Comparison of ENCODE assay signal across 33 cellular contexts in genomic region chr15:36845270-36845669, GRCh38.
"Had no signal": no experiment of that assay in that cellular context is flagged by ENCODE, and none has a peak within 500 bp of the region (broad histone marks: within the 10 kb centered on the region; RNA-seq: fewer than 3 reads in every experiment).

No MANE protein-coding gene starts in this region.

- H3K4me1 ChIP-seq: ascending aorta, Peyer's patch, SJSA1 had no signal

- H3K36me3 Mint-ChIP-seq: activated naive CD4-positive, alpha-beta T cell treated with anti-CD3 and anti-CD28 coated beads, Interleukin-2, amount 50 U/mL, for 24 hours; activated naive CD8-positive, alpha-beta T cell treated with anti-CD3 and anti-CD28 coated beads, Interleukin-2, amount 10 ng/mL, durations not matched to agents 7 days and 5 days; WTC11 had no signal

- H3K27me3 ChIP-seq: ascending aorta, cardiac muscle cell, Peyer's patch, SJSA1 had no signal

- H3K9me2 ChIP-seq: SK-N-SH had no signal

- H3K4me2 ChIP-seq: KMS-11, SK-N-SH had no signal

- H3K27ac Mint-ChIP-seq: activated CD4-positive, alpha-beta T cell treated with anti-CD3 and anti-CD28 coated beads for 36 hours; activated CD4-positive, alpha-beta T cell treated with anti-CD3 and anti-CD28 coated beads, Interleukin-2, amount 10 ng/mL, durations not matched to agents 7 days and 5 days; activated CD8-positive, alpha-beta T cell treated with anti-CD3 and anti-CD28 coated beads, Interleukin-2, amount 10 ng/mL, durations not matched to agents 7 days and 5 days; activated naive CD4-positive, alpha-beta T cell treated with anti-CD3 and anti-CD28 coated beads, Interleukin-2, amount 50 U/mL, for 24 hours; activated naive CD8-positive, alpha-beta T cell treated with anti-CD3 and anti-CD28 coated beads, Interleukin-2, amount 10 ng/mL, durations not matched to agents 7 days and 5 days; activated T-cell treated with anti-CD3 and anti-CD28 coated beads, Interleukin-2, amount 50 U/mL, for 24 hours; activated T-helper 2 cell treated with anti-CD3 and anti-CD28 coated beads, Interferon-gamma antibody, Interleukin-2, Interleukin-4, amounts not matched to agents 10 μg/mL and 5 μg/mL and 100 μg/mL, durations not matched to agents 14 hours and 24 hours and 36 hours; T-helper 1 cell treated with Interleukin-12 subunit alpha and Interleukin-12 subunit beta and Interleukin-4 antibody, amounts not matched to agents 30 μg/mL and 1 μg/mL, for 36 hours; T-helper 2 cell treated with Interferon-gamma antibody and Interleukin-4, amounts not matched to agents 5 μg/mL and 100 μg/mL, for 36 hours; WTC11 had no signal

- H3K4me3 Mint-ChIP-seq: activated CD4-positive, alpha-beta T cell treated with anti-CD3 and anti-CD28 coated beads for 36 hours; activated CD4-positive, alpha-beta T cell treated with anti-CD3 and anti-CD28 coated beads, Interleukin-2, amount 10 ng/mL, durations not matched to agents 7 days and 5 days; activated CD8-positive, alpha-beta T cell treated with anti-CD3 and anti-CD28 coated beads, Interleukin-2, amount 10 ng/mL, durations not matched to agents 7 days and 5 days; activated naive CD4-positive, alpha-beta T cell treated with anti-CD3 and anti-CD28 coated beads, Interleukin-2, amount 50 U/mL, for 24 hours; activated naive CD8-positive, alpha-beta T cell treated with anti-CD3 and anti-CD28 coated beads, Interleukin-2, amount 10 ng/mL, durations not matched to agents 7 days and 5 days; activated T-cell treated with anti-CD3 and anti-CD28 coated beads, Interleukin-2, amount 50 U/mL, for 24 hours; central memory CD8-positive, alpha-beta T cell; T-helper 1 cell treated with Interleukin-12 subunit alpha and Interleukin-12 subunit beta and Interleukin-4 antibody, amounts not matched to agents 30 μg/mL and 1 μg/mL, for 36 hours; T-helper 2 cell treated with Interferon-gamma antibody and Interleukin-4, amounts not matched to agents 5 μg/mL and 100 μg/mL, for 36 hours; WTC11 had no signal

- H3K9me3 ChIP-seq: ascending aorta, Peyer's patch, SJSA1, SK-N-SH had no signal

- H3K36me3 ChIP-seq: ascending aorta, cardiac muscle cell, Peyer's patch, SJSA1 had no signal

- ATAC-seq: activated CD4-positive, alpha-beta T cell treated with anti-CD3 and anti-CD28 coated beads for 36 hours; activated CD4-positive, CD25-positive, alpha-beta regulatory T cell treated with anti-CD3 and anti-CD28 coated beads, Interleukin-2, amount 50 U/mL, for 24 hours; activated CD8-positive, alpha-beta T cell treated with anti-CD3 and anti-CD28 coated beads, Interleukin-2, amount 10 ng/mL, durations not matched to agents 7 days and 5 days; WTC11 had no signal

- H3K4me1 Mint-ChIP-seq: activated CD4-positive, alpha-beta T cell treated with anti-CD3 and anti-CD28 coated beads for 36 hours; activated CD4-positive, alpha-beta T cell treated with anti-CD3 and anti-CD28 coated beads, Interleukin-2, amount 10 ng/mL, durations not matched to agents 7 days and 5 days; activated naive CD4-positive, alpha-beta T cell treated with anti-CD3 and anti-CD28 coated beads, Interleukin-2, amount 50 U/mL, for 24 hours; activated naive CD8-positive, alpha-beta T cell treated with anti-CD3 and anti-CD28 coated beads, Interleukin-2, amount 10 ng/mL, durations not matched to agents 7 days and 5 days; central memory CD8-positive, alpha-beta T cell had no signal

- H3K9me3 Mint-ChIP-seq: activated CD4-positive, alpha-beta T cell treated with anti-CD3 and anti-CD28 coated beads, Interleukin-2, amount 10 ng/mL, durations not matched to agents 7 days and 5 days; activated naive CD4-positive, alpha-beta T cell treated with anti-CD3 and anti-CD28 coated beads, Interleukin-2, amount 50 U/mL, for 24 hours; activated T-cell treated with anti-CD3 and anti-CD28 coated beads, Interleukin-2, amount 50 U/mL, for 24 hours; activated T-helper 2 cell treated with anti-CD3 and anti-CD28 coated beads, Interferon-gamma antibody, Interleukin-2, Interleukin-4, amounts not matched to agents 10 μg/mL and 5 μg/mL and 100 μg/mL, durations not matched to agents 14 hours and 24 hours and 36 hours; T-helper 1 cell treated with Interleukin-12 subunit alpha and Interleukin-12 subunit beta and Interleukin-4 antibody, amounts not matched to agents 30 μg/mL and 1 μg/mL, for 36 hours; T-helper 2 cell treated with Interferon-gamma antibody and Interleukin-4, amounts not matched to agents 5 μg/mL and 100 μg/mL, for 36 hours had no signal

- DNase-seq: activated CD4-positive, alpha-beta T cell treated with anti-CD3 and anti-CD28 coated beads for 36 hours; activated CD4-positive, alpha-beta T cell treated with anti-CD3 and anti-CD28 coated beads, Interleukin-2, amount 10 ng/mL, durations not matched to agents 7 days and 5 days; activated CD4-positive, alpha-beta T cell treated with anti-CD3 and anti-CD28 coated beads, Interleukin-2, amount 50 U/mL, for 48 hours; activated CD8-positive, alpha-beta T cell treated with anti-CD3 and anti-CD28 coated beads, Interleukin-2, amount 10 ng/mL, durations not matched to agents 7 days and 5 days; activated gamma-delta T cell; activated naive CD4-positive, alpha-beta T cell treated with Interleukin-2 at 50 U/mL for 16 hours; activated naive CD8-positive, alpha-beta T cell treated with anti-CD3 and anti-CD28 coated beads, Interleukin-2, amount 10 ng/mL, durations not matched to agents 7 days and 5 days; activated T-cell treated with anti-CD3 and anti-CD28 coated beads, Interleukin-2, amount 50 U/mL, for 24 hours; amygdala; MM.1S; MV-4-11; NCI-H1092; NCI-H1436 treated with DMSO at 0.1 percent for 48 hours; NCI-H1930; NCI-H2227 treated with DMSO at 0.1 percent for 48 hours; NCI-H526 treated with DMSO at 0.1 percent for 48 hours; NCI-H82; NK-92 treated with Interleukin-12 subunit alpha and Interleukin-12 subunit beta, amount 100 ng/mL, for 24 hours; Peyer's patch; RPMI8226; SHP77 treated with DMSO at 0.1 percent for 48 hours; SK-N-SH had no signal

- H3K27ac ChIP-seq: ascending aorta, KMS-11, Peyer's patch, SJSA1 had no signal

- H3K4me3 ChIP-seq: ascending aorta, cardiac muscle cell, Peyer's patch, SJSA1 had no signal
